1 cellular context compared by ENCODE assay signal in the genomic region with DNA sequence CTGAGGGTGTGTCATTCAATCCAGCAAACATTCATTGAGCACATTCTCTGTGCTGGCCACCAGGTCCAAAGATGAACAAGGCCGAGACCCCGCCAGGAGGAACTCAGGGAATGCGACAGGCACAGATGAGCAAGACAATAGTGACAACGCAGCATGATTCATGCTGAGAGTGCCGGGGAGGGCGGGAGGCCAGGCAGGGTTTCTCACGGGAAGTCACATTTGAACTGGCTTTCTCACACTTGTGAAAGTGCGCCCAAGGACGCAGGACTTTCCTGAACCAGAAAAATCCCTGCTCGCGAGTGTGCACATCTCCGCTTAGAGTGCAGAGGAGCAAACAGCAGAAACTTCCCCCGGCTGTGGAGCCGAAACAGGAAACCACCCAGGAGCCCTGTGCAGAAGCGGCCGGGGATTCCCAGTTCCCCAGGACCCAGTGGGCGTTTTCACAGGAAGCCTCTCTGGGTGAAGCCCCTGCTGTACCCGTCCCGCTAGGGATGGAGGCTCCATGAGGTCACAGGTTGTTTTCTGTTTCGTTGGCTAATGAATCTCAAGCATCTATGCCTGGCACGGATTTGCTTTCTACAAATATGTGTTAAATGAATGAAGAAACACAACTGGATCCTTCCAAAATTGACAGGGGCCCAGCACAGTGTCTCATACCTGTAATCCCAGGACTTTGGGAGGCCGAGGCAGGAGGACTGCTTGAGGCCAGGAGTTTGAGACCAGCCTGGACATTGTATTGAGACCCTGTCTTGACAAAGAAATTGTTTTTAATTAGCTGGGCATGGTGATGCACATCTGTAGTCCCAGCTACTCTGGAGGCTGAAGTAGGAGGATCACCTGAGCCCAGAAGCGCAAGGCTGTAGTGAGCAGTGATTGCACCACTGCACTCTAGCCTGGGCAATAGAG.
A peak's percentile ranks its signal among the peaks of the same experiment; 100 is the strongest.
TF ChIP-seq lines count a peak whose summit lies in the region.

No MANE protein-coding gene starts in this region.

TF ChIP-seq in GM12878, 131 proteins besides CTCF, POLR2A, EP300 and RAD21 (continued from another document and continues in another):
- TF ChIP-seq, protein P1, sequence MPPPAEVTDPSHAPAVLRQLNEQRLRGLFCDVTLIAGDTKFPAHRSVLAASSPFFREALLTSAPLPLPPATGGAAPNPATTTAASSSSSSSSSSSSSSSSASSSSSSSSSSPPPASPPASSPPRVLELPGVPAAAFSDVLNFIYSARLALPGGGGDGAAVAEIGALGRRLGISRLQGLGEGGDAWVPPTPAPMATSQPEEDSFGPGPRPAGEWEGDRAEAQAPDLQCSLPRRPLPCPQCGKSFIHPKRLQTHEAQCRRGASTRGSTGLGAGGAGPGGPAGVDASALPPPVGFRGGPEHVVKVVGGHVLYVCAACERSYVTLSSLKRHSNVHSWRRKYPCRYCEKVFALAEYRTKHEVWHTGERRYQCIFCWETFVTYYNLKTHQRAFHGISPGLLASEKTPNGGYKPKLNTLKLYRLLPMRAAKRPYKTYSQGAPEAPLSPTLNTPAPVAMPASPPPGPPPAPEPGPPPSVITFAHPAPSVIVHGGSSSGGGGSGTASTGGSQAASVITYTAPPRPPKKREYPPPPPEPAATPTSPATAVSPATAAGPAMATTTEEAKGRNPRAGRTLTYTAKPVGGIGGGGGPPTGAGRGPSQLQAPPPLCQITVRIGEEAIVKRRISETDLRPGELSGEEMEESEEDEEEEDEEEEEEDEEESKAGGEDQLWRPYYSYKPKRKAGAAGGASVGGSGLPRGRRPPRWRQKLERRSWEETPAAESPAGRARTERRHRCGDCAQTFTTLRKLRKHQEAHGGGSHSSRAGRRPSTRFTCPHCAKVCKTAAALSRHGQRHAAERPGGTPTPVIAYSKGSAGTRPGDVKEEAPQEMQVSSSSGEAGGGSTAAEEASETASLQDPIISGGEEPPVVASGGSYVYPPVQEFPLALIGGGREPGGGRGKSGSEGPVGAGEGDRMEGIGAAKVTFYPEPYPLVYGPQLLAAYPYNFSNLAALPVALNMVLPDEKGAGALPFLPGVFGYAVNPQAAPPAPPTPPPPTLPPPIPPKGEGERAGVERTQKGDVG (CRISPR knock-in tag; IDR thresholded peaks at IDR 0.05) = no peak
- TF ChIP-seq, protein P2, sequence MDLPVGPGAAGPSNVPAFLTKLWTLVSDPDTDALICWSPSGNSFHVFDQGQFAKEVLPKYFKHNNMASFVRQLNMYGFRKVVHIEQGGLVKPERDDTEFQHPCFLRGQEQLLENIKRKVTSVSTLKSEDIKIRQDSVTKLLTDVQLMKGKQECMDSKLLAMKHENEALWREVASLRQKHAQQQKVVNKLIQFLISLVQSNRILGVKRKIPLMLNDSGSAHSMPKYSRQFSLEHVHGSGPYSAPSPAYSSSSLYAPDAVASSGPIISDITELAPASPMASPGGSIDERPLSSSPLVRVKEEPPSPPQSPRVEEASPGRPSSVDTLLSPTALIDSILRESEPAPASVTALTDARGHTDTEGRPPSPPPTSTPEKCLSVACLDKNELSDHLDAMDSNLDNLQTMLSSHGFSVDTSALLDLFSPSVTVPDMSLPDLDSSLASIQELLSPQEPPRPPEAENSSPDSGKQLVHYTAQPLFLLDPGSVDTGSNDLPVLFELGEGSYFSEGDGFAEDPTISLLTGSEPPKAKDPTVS (IDR thresholded peaks at IDR 0.05; ENCODE audit: low read depth, low read length) = no peak
- TF ChIP-seq RBBP5 (conservative IDR thresholded peaks at IDR 0.05) (no peak), IRF4 (IDR thresholded peaks at IDR 0.05; ENCODE audit: low read depth, low read length) (peak; percentile 76), IKZF2 (IDR thresholded peaks at IDR 0.05) (peak; percentile 99), RELA (IDR thresholded peaks at IDR 0.05; ENCODE audit: borderline replicate concordance, partially characterized antibody) (peak; percentile 98), JUND (IDR thresholded peaks at IDR 0.05; ENCODE audit: low read depth, low read length) (no peak), WRNIP1 (IDR thresholded peaks at IDR 0.05; ENCODE audit: borderline replicate concordance, low read depth, low read length) (0 out of 2 replicates have a peak, but pooled peaks have one; percentile 61), LARP7 (IDR thresholded peaks at IDR 0.05) (peak; percentile 72; the same call in 1 of the 2 replicates), SMAD1 (IDR thresholded peaks at IDR 0.05; ENCODE audit: low read depth, partially characterized antibody) (peak; percentile 90), NR2F1 (conservative IDR thresholded peaks at IDR 0.05) (peak; percentile 88), ZNF274 (IDR thresholded peaks at IDR 0.05; ENCODE audit: insufficient read depth, insufficient read length) (no peak), FOXM1 (IDR thresholded peaks at IDR 0.05; ENCODE audit: low read depth, low read length) (no peak), YBX1 (IDR thresholded peaks at IDR 0.05) (no peak), CBX5 (IDR thresholded peaks at IDR 0.05; ENCODE audit: low read depth) (no peak), ZNF207 (IDR thresholded peaks at IDR 0.05; ENCODE audit: borderline replicate concordance) (no peak; the same call in 1 of the 2 replicates), KLF5 (IDR thresholded peaks at IDR 0.05; ENCODE audit: partially characterized antibody) (no peak), TAF1 (IDR thresholded peaks at IDR 0.05; ENCODE audit: borderline replicate concordance, low read depth, low read length) (peak; percentile 52), ZNF24 (IDR thresholded peaks at IDR 0.05) (peak; percentile 17; the same call in 1 of the 2 replicates), POLR2AphosphoS5 (IDR thresholded peaks at IDR 0.05; ENCODE audit: low read length) (no peak; the same call in 1 of the 2 replicates), PML (IDR thresholded peaks at IDR 0.05; ENCODE audit: low read length) (no peak), NFYA (IDR thresholded peaks at IDR 0.05; ENCODE audit: borderline replicate concordance, low read depth, low read length) (no peak), SMAD5 (IDR thresholded peaks at IDR 0.05; ENCODE audit: low read depth) (peak; percentile 56)
- TF ChIP-seq, protein P3, sequence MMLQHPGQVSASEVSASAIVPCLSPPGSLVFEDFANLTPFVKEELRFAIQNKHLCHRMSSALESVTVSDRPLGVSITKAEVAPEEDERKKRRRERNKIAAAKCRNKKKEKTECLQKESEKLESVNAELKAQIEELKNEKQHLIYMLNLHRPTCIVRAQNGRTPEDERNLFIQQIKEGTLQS (IDR thresholded peaks at IDR 0.05; ENCODE audit: borderline replicate concordance, extremely low read depth, low read depth, low read length) = no peak
- TF ChIP-seq, protein P4, sequence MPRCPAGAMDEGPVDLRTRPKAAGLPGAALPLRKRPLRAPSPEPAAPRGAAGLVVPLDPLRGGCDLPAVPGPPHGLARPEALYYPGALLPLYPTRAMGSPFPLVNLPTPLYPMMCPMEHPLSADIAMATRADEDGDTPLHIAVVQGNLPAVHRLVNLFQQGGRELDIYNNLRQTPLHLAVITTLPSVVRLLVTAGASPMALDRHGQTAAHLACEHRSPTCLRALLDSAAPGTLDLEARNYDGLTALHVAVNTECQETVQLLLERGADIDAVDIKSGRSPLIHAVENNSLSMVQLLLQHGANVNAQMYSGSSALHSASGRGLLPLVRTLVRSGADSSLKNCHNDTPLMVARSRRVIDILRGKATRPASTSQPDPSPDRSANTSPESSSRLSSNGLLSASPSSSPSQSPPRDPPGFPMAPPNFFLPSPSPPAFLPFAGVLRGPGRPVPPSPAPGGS (IDR thresholded peaks at IDR 0.05; ENCODE audit: borderline replicate concordance, insufficient read depth, low read depth, low read length, poor library complexity, severe bottlenecking) = peak; percentile 100
- TF ChIP-seq, protein P5, sequence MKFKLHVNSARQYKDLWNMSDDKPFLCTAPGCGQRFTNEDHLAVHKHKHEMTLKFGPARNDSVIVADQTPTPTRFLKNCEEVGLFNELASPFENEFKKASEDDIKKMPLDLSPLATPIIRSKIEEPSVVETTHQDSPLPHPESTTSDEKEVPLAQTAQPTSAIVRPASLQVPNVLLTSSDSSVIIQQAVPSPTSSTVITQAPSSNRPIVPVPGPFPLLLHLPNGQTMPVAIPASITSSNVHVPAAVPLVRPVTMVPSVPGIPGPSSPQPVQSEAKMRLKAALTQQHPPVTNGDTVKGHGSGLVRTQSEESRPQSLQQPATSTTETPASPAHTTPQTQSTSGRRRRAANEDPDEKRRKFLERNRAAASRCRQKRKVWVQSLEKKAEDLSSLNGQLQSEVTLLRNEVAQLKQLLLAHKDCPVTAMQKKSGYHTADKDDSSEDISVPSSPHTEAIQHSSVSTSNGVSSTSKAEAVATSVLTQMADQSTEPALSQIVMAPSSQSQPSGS (IDR thresholded peaks at IDR 0.05; ENCODE audit: low read length) = no peak
- TF ChIP-seq, protein P6, sequence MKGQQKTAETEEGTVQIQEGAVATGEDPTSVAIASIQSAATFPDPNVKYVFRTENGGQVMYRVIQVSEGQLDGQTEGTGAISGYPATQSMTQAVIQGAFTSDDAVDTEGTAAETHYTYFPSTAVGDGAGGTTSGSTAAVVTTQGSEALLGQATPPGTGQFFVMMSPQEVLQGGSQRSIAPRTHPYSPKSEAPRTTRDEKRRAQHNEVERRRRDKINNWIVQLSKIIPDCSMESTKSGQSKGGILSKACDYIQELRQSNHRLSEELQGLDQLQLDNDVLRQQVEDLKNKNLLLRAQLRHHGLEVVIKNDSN (IDR thresholded peaks at IDR 0.05; ENCODE audit: borderline replicate concordance, extremely low read length, insufficient read depth, low read depth, low read length) = no peak
- TF ChIP-seq, protein P7, sequence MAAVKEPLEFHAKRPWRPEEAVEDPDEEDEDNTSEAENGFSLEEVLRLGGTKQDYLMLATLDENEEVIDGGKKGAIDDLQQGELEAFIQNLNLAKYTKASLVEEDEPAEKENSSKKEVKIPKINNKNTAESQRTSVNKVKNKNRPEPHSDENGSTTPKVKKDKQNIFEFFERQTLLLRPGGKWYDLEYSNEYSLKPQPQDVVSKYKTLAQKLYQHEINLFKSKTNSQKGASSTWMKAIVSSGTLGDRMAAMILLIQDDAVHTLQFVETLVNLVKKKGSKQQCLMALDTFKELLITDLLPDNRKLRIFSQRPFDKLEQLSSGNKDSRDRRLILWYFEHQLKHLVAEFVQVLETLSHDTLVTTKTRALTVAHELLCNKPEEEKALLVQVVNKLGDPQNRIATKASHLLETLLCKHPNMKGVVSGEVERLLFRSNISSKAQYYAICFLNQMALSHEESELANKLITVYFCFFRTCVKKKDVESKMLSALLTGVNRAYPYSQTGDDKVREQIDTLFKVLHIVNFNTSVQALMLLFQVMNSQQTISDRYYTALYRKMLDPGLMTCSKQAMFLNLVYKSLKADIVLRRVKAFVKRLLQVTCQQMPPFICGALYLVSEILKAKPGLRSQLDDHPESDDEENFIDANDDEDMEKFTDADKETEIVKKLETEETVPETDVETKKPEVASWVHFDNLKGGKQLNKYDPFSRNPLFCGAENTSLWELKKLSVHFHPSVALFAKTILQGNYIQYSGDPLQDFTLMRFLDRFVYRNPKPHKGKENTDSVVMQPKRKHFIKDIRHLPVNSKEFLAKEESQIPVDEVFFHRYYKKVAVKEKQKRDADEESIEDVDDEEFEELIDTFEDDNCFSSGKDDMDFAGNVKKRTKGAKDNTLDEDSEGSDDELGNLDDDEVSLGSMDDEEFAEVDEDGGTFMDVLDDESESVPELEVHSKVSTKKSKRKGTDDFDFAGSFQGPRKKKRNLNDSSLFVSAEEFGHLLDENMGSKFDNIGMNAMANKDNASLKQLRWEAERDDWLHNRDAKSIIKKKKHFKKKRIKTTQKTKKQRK (IDR thresholded peaks at IDR 0.05; ENCODE audit: low read depth, low read length) = no peak
- TF ChIP-seq, protein P8, sequence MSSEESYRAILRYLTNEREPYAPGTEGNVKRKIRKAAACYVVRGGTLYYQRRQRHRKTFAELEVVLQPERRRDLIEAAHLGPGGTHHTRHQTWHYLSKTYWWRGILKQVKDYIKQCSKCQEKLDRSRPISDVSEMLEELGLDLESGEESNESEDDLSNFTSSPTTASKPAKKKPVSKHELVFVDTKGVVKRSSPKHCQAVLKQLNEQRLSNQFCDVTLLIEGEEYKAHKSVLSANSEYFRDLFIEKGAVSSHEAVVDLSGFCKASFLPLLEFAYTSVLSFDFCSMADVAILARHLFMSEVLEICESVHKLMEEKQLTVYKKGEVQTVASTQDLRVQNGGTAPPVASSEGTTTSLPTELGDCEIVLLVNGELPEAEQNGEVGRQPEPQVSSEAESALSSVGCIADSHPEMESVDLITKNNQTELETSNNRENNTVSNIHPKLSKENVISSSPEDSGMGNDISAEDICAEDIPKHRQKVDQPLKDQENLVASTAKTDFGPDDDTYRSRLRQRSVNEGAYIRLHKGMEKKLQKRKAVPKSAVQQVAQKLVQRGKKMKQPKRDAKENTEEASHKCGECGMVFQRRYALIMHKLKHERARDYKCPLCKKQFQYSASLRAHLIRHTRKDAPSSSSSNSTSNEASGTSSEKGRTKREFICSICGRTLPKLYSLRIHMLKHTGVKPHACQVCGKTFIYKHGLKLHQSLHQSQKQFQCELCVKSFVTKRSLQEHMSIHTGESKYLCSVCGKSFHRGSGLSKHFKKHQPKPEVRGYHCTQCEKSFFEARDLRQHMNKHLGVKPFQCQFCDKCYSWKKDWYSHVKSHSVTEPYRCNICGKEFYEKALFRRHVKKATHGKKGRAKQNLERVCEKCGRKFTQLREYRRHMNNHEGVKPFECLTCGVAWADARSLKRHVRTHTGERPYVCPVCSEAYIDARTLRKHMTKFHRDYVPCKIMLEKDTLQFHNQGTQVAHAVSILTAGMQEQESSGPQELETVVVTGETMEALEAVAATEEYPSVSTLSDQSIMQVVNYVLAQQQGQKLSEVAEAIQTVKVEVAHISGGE (CRISPR knock-in tag; IDR thresholded peaks at IDR 0.05) = no peak
- TF ChIP-seq, protein P9, sequence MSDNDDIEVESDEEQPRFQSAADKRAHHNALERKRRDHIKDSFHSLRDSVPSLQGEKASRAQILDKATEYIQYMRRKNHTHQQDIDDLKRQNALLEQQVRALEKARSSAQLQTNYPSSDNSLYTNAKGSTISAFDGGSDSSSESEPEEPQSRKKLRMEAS (IDR thresholded peaks at IDR 0.05; ENCODE audit: low read depth, low read length) = peak; percentile 55; the same call in 1 of the 2 replicates
- TF ChIP-seq, protein P10, sequence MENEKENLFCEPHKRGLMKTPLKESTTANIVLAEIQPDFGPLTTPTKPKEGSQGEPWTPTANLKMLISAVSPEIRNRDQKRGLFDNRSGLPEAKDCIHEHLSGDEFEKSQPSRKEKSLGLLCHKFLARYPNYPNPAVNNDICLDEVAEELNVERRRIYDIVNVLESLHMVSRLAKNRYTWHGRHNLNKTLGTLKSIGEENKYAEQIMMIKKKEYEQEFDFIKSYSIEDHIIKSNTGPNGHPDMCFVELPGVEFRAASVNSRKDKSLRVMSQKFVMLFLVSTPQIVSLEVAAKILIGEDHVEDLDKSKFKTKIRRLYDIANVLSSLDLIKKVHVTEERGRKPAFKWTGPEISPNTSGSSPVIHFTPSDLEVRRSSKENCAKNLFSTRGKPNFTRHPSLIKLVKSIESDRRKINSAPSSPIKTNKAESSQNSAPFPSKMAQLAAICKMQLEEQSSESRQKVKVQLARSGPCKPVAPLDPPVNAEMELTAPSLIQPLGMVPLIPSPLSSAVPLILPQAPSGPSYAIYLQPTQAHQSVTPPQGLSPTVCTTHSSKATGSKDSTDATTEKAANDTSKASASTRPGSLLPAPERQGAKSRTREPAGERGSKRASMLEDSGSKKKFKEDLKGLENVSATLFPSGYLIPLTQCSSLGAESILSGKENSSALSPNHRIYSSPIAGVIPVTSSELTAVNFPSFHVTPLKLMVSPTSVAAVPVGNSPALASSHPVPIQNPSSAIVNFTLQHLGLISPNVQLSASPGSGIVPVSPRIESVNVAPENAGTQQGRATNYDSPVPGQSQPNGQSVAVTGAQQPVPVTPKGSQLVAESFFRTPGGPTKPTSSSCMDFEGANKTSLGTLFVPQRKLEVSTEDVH (IDR thresholded peaks at IDR 0.05; ENCODE audit: low read depth, partially characterized antibody) = peak; percentile 15
